ENCODE assay signal across 9 cellular contexts in the genomic region with DNA sequence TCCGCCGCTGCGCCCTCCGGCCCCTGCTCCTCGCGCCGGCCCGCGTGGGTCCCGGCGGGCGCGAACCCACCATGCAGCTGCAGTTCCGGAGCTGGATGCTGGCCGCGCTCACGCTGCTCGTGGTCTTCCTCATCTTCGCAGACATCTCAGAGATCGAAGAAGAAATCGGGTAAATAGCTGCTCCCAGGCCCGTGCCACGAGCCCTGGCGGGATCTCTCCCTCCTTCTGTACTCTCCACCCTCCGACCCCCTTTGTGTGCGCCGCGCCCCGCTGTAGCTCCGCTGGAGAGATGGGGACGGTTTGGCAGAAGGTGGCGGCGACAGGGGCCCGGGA. TPM values are rescaled to one million over a fixed set of nuclear protein-coding genes. Genes with fewer than 3 reads are reported as not detected.
DNase-seq lines count a peak whose midpoint lies in the region; ATAC-seq, FAIRE-seq and TF ChIP-seq lines count a peak whose summit lies in the region.
"Had no signal": no experiment of that assay in that cellular context is flagged by ENCODE, and none has a peak within 500 bp of the region (broad histone marks: within the 10 kb centered on the region; RNA-seq: fewer than 3 reads in every experiment).

No MANE protein-coding gene starts in this region.

- DNase-seq in SK-N-DZ (ENCODE audit: low spot score): peak; percentile 40
- DNase-seq in right cardiac atrium: no peak
- no peak for DNase-seq in sigmoid colon
- DNase-seq in NCI-H2107 treated with DMSO at 0.1 percent for 48 hours (lab: John Stamatoyannopoulos, UW; ENCODE audit: unreplicated experiment): no peak
- DNase-seq in RCC 7860 (ENCODE audit: low spot score): no peak
- DNase-seq in kidney: no peak
- DNase-seq: natural killer cell had no signal

- H3K9ac ChIP-seq in HUES48 (ENCODE audit: low read depth, low read length) (no peak overlapping the region), kidney (ENCODE audit: low read length in 2 of 2) (no peak overlapping the region)

- TF ChIP-seq POLR2A in sigmoid colon (IDR thresholded peaks at IDR 0.05): no peak

- no peak for TF ChIP-seq CTCF in sigmoid colon (IDR thresholded peaks at IDR 0.05)
- no peak for TF ChIP-seq CTCF in kidney (IDR thresholded peaks at IDR 0.05; ENCODE audit: borderline replicate concordance, extremely low read depth, insufficient read depth)

- H3K9me3 ChIP-seq in HUES48 (ENCODE audit: control insufficient read depth, insufficient read depth, low read length) (no peaks in the 10 kb centered on the region), right cardiac atrium (ENCODE audit: control insufficient read depth, low read length) (no peaks in the 10 kb centered on the region), sigmoid colon (no peaks in the 10 kb centered on the region), kidney (ENCODE audit: control insufficient read depth in 1 of 2, low read length in 2 of 2) (no peaks in the 10 kb centered on the region)
- H3K9me3 ChIP-seq: adrenal gland had no signal

- FAIRE-seq in RCC 7860 (lab: Jason Lieb, UNC): no peak
- no peak for FAIRE-seq in kidney (lab: Jason Lieb, UNC)

- peak overlapping the region; percentile 73 for H3K4me3 ChIP-seq in HUES48 (ENCODE audit: low read depth, low read length)
- peak overlapping the region; percentile 38 for H3K4me3 ChIP-seq in right cardiac atrium (ENCODE audit: low read length)
- peak overlapping the region in 3 of 4 donors; percentile 12 to 37 (median 30) for H3K4me3 ChIP-seq in sigmoid colon
- H3K4me3 ChIP-seq in kidney (ENCODE audit: low read length in 2 of 2): no peak overlapping the region
- H3K4me3 ChIP-seq: adrenal gland had no signal

- under 1% methylated on average over 34 of the region's 34 CpGs for WGBS in right cardiac atrium
- 1 to 2% methylated on average over 34 of the region's 34 CpGs for WGBS in sigmoid colon, 2 donors

- intact Hi-C loops in right cardiac atrium (cut with DNase I) (no loop called here), sigmoid colon (cut with DNase I) (no loop called here), kidney (cut with DNase I) (no loop called here)

- no peaks in the 10 kb centered on the region for H3K36me3 ChIP-seq in HUES48 (ENCODE audit: control insufficient read depth, insufficient read depth, low read length)
- H3K36me3 ChIP-seq in sigmoid colon: no peaks in the 10 kb centered on the region
- no peaks in the 10 kb centered on the region for H3K36me3 ChIP-seq in kidney (ENCODE audit: control insufficient read depth in 1 of 2, insufficient read depth in 2 of 2, low read length in 2 of 2)
- H3K36me3 ChIP-seq: adrenal gland had no signal

- H3K27me3 ChIP-seq in HUES48 (ENCODE audit: control insufficient read depth, insufficient read depth, low read length): peaks cover 54% of the 10 kb centered on the region
- H3K27me3 ChIP-seq in right cardiac atrium (ENCODE audit: control insufficient read depth, insufficient read depth): no peaks in the 10 kb centered on the region
- H3K27me3 ChIP-seq in sigmoid colon: peaks cover 25 to 57% (median 46%) of the 10 kb centered on the region in 3 donors

- H3K4me1 ChIP-seq in HUES48 (ENCODE audit: control insufficient read depth, insufficient read depth, low read length) (peaks cover 13% of the 10 kb centered on the region), right cardiac atrium (ENCODE audit: control insufficient read depth, insufficient read depth, low read length) (no peaks in the 10 kb centered on the region), sigmoid colon (peaks cover 0 to 18% (median 17%) of the 10 kb centered on the region in 4 donors), kidney (ENCODE audit: control insufficient read depth in 1 of 2, insufficient read depth in 1 of 2, low read depth in 1 of 2, low read length in 2 of 2) (no peaks in the 10 kb centered on the region)
- H3K4me1 ChIP-seq: adrenal gland had no signal

- H3K27ac ChIP-seq in HUES48 (ENCODE audit: low read depth, low read length) (peak overlapping the region; percentile 44), right cardiac atrium (ENCODE audit: low read length) (no peak overlapping the region), sigmoid colon (no peak overlapping the region), kidney (ENCODE audit: low read depth in 2 of 2, low read length in 2 of 2) (no peak overlapping the region)
- H3K27ac ChIP-seq: adrenal gland had no signal

- no peak for TF ChIP-seq EP300 in sigmoid colon (IDR thresholded peaks at IDR 0.05)

- ATAC-seq in right cardiac atrium: no peak
- ATAC-seq: natural killer cell had no signal

RNA-seq across cellular contexts. Expression of a gene that starts 0.3 kb away (rescaled TPM):
- polyA plus RNA-seq in SK-N-DZ (2014; cell fraction: cytosol; rRNA removed): 33.5 and 54.4 TPM in 2 replicates
- polyA plus RNA-seq in SK-N-DZ (2014; cell fraction: nucleus; rRNA removed): 26.7 and 46.1 TPM in 2 replicates
- total RNA-seq in right cardiac atrium (under 1 TPM in 3 of 4 donors, not detected in 1; 0.03 to 0.57 (median 0.06) TPM), sigmoid colon (under 1 TPM in 3 of 4 donors, not detected in 1; under 0.01 to 0.71 (median 0.16) TPM), kidney (0.38 TPM)
- polyA plus RNA-seq in right cardiac atrium (0.23 TPM), sigmoid colon (under 1 TPM in 2 of 3 donors, not detected in 1; under 0.01 to 0.23 TPM), kidney (ENCODE audit: insufficient read depth, low read depth, low replicate concordance) (not detected)
- total RNA-seq: natural killer cell had no signal

Comparison
In these comparisons a context has a peak if more than half of its experiments do, and no peak if none do; other contexts are left out.
1. H3K4me3 ChIP-seq: peak in HUES48 (single experiment), right cardiac atrium (single experiment) and sigmoid colon (3 of 4); none in kidney (0 of 2).